Comparison of ENCODE assay signal across 8 cellular contexts in the genomic region with DNA sequence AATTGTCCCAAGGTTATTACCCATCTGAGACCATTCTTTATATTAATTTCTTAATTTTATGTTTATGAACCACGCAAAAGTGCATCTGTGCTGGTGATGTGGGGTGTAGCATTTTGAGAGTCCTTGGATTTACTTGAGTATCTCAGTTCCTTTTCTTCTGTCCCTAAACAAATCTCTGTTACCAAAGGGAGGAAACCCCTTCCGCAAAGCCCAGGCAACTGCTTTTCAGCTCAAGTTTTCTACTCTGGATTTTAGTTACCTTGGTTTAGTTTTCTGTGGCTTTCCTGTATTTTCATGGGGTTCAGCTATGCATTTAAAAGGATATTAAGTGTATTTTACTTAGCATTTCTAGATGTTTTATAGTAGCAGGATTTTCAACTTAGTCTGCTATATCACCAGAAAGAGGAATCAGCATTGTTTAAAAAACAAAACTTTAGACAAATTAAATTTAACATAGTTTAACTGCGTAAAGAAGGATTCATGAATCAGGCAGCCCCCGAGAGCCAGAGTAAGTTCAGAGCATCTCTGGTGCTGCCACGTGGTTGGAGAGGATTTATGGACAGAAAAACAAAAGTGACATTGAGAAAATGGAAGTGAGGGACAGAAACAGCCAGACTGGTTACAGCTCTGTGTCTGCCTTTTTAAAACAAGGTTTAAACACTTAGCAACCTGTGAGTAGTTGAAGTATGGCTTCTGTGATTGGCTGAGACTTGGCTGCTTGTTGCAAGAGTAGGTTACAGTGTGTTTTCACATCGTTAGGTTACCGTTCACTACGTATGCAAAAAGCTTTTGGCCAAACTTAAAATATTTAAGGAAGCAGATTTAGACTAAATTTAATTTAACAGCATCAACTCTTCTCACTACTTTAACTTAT. TPM values are rescaled to one million over a fixed set of nuclear protein-coding genes. Genes with fewer than 3 reads are reported as not detected.
A peak's percentile ranks its signal among the peaks of the same experiment; 100 is the strongest.
DNase-seq lines count a peak whose midpoint lies in the region; ATAC-seq and TF ChIP-seq lines count a peak whose summit lies in the region.

No MANE protein-coding gene starts in this region.

- H3K4me3 Mint-ChIP-seq in naive thymus-derived CD4-positive, alpha-beta T cell, result no peak overlapping the region

- H3K27ac Mint-ChIP-seq in naive thymus-derived CD4-positive, alpha-beta T cell, result no peak overlapping the region

- POLR2A ChIA-PET in naive thymus-derived CD4-positive, alpha-beta T cell (lab: Charles Lee), result no interaction called here

- CTCF ChIA-PET in naive thymus-derived CD4-positive, alpha-beta T cell (lab: Charles Lee), result interaction anchor here (0.6 to 1.4 kb wide), 6 partner anchors 11 to 563 kb away, joined by 3 to 4 read pairs (median 3); no protein-coding TSS in a partner anchor

- no peaks in the 10 kb centered on the region for H3K9me3 Mint-ChIP-seq in naive thymus-derived CD4-positive, alpha-beta T cell

- in situ Hi-C loops in brain microvascular endothelial cell (cut with HindIII; ENCODE audit: low pct_ligation_motif_present, low sequenced_read_pairs), result loop anchor here (25.0 kb wide), 1 partner anchor 327 kb away; no protein-coding TSS in a partner anchor

- H3K36me3 ChIP-seq in right atrium auricular region (no peaks in the 10 kb centered on the region), brain microvascular endothelial cell (replicated peaks) (no peaks in the 10 kb centered on the region)
- no peaks in the 10 kb centered on the region for H3K36me3 ChIP-seq in naive thymus-derived CD4-positive, alpha-beta T cell (ENCODE audit: control insufficient read depth in 2 of 3, insufficient read depth in 3 of 3, low read length in 3 of 3)

- H3K4me1 ChIP-seq in right atrium auricular region, result peaks cover 2 to 23% of the 10 kb centered on the region in 2 donors
- H3K4me1 ChIP-seq in naive thymus-derived CD4-positive, alpha-beta T cell (ENCODE audit: control insufficient read depth in 2 of 2, insufficient read depth in 2 of 2, low read length in 2 of 2), result no peaks in the 10 kb centered on the region

- no peak overlapping the region for H3K4me3 ChIP-seq in right atrium auricular region
- H3K4me3 ChIP-seq in brain microvascular endothelial cell (ENCODE audit: low read depth, low read length), result no peak overlapping the region
- no peak overlapping the region for H3K4me3 ChIP-seq in naive thymus-derived CD4-positive, alpha-beta T cell (ENCODE audit: low read length)

- no peak for TF ChIP-seq CTCF in right atrium auricular region (IDR thresholded peaks at IDR 0.05)
- no peak for TF ChIP-seq CTCF in brain microvascular endothelial cell (IDR thresholded peaks at IDR 0.05; ENCODE audit: low read depth, low read length, missing control alignments)

- H3K27me3 ChIP-seq in right atrium auricular region, result no peaks in the 10 kb centered on the region
- no peaks in the 10 kb centered on the region for H3K27me3 ChIP-seq in brain microvascular endothelial cell (replicated peaks)
- no peaks in the 10 kb centered on the region for H3K27me3 ChIP-seq in naive thymus-derived CD4-positive, alpha-beta T cell (ENCODE audit: control insufficient read depth in 2 of 2, insufficient read depth in 2 of 2, low read length in 2 of 2)

- intact Hi-C loops in Right ventricle myocardium inferior (cut with DNase I), result no loop called here
- intact Hi-C loops in naive thymus-derived CD4-positive, alpha-beta T cell (cut with micrococcal nuclease), result no loop called here

- no peaks in the 10 kb centered on the region for H3K9me3 ChIP-seq in right atrium auricular region
- H3K9me3 ChIP-seq in naive thymus-derived CD4-positive, alpha-beta T cell (ENCODE audit: control insufficient read depth in 2 of 3, low read length in 3 of 3), result no peaks in the 10 kb centered on the region

- ATAC-seq in Right ventricle myocardium inferior (peak; percentile 63), HG02588 (IDR thresholded peaks at IDR 0.05; ENCODE audit: unreplicated experiment) (peak; percentile 67)
- ATAC-seq in naive thymus-derived CD4-positive, alpha-beta T cell, result peak; percentile 94

- peaks cover 0 to 22% (median 0%) of the 10 kb centered on the region in 7 donors for H3K4me1 Mint-ChIP-seq in naive thymus-derived CD4-positive, alpha-beta T cell

- H3K36me3 Mint-ChIP-seq in naive thymus-derived CD4-positive, alpha-beta T cell, result peaks cover 0 to 4% (median 0%) of the 10 kb centered on the region in 5 donors

- H3K27ac ChIP-seq in right atrium auricular region (no peak overlapping the region), brain microvascular endothelial cell (no peak overlapping the region)
- no peak overlapping the region for H3K27ac ChIP-seq in naive thymus-derived CD4-positive, alpha-beta T cell (ENCODE audit: low read depth, low read length)

- peaks cover 16 to 44% (median 34%) of the 10 kb centered on the region in 5 donors for H3K27me3 Mint-ChIP-seq in naive thymus-derived CD4-positive, alpha-beta T cell

- DNase-seq in Right ventricle myocardium inferior (ENCODE audit: missing footprints) (no peak), right atrium auricular region (ENCODE audit: low spot score) (no peak), NCI-H1436 treated with DMSO at 0.1 percent for 48 hours (lab: John Stamatoyannopoulos, UW) (peak; percentile 42), brain microvascular endothelial cell (peak; percentile 61), cortex of kidney (lab: John Stamatoyannopoulos, UW) (no peak)
- DNase-seq in naive thymus-derived CD4-positive, alpha-beta T cell, result peak in 5 of 9 donors; percentile 28 to 56 (median 48)
- DNase-seq in effector CD8-positive, alpha-beta T cell (lab: John Stamatoyannopoulos, UW), result no peak

RNA-seq across cellular contexts. Expression of gene ADM, which starts 9.6 kb away (rescaled TPM):
- total RNA-seq in Right ventricle myocardium inferior (14.1 TPM), right atrium auricular region (100 to 1,000 TPM in 1 of 2 donors, 10 to 100 TPM in 1; 31.2 to 217 TPM)
- 10 to 100 TPM in 1 of 5 experiments, 1 to 10 TPM in 2, under 1 TPM in 2; 0.19 to 27.2 (median 3.8) TPM for total RNA-seq in naive thymus-derived CD4-positive, alpha-beta T cell
- not detected for polyA plus RNA-seq in naive thymus-derived CD4-positive, alpha-beta T cell

RNA-seq across cellular contexts. Expression of gene SBF2, which starts 20.4 kb away (rescaled TPM):
- total RNA-seq in Right ventricle myocardium inferior, result 16.7 TPM
- total RNA-seq in right atrium auricular region, result 10 to 100 TPM; 22.8 to 23.9 TPM
- 10 to 100 TPM in 4 of 5 experiments, 1 to 10 TPM in 1; 8.5 to 35.2 (median 16.1) TPM for total RNA-seq in naive thymus-derived CD4-positive, alpha-beta T cell
- polyA plus RNA-seq in naive thymus-derived CD4-positive, alpha-beta T cell, result 1 to 10 TPM; 4.2 to 4.4 TPM

Comparison
In these comparisons a context has a peak if more than half of its experiments do, and no peak if none do; other contexts are left out.
1. DNase-seq: peak in NCI-H1436 treated with DMSO at 0.1 percent for 48 hours (single experiment), brain microvascular endothelial cell (single experiment) and naive thymus-derived CD4-positive, alpha-beta T cell (5 of 9); none in Right ventricle myocardium inferior (single experiment), right atrium auricular region (single experiment), cortex of kidney (single experiment) and effector CD8-positive, alpha-beta T cell (single experiment).
2. Peak in every context shown above with its lines, with median percentiles within 50 percentile points of each other: ATAC-seq.